In the genomic region with DNA sequence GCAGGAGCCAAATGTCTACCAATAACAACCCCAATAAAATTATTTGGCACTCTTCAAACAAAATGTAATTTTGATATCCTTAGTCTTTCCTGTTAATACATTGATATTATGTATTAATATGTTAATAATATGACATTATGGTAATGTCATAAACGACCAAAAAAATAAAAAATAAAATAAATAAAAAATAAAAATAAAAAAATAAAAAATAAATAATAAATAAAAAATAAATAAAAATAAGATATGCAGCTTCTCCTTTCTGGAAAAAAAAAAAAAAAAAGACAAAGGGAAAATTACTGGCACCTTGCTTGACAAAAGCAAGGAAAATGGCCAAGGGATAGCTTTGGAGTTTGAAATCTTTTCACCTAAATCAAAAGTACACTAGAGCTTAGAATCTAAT, we compare ENCODE assay signal across 29 cellular contexts.
"Had no signal": no experiment of that assay in that cellular context is flagged by ENCODE, and none has a peak within 500 bp of the region (broad histone marks: within the 10 kb centered on the region; RNA-seq: fewer than 3 reads in every experiment).

No MANE protein-coding gene starts in this region.

- H3K9ac ChIP-seq: SK-N-SH had no signal

- DNase-seq: activated B cell treated with CpG ODN at 0.5 μM for 24 hours; activated CD4-positive, alpha-beta memory T cell treated with anti-CD3 and anti-CD28 coated beads for 36 hours; activated CD4-positive, alpha-beta T cell treated with anti-CD3 and anti-CD28 coated beads for 4 hours; activated CD4-positive, alpha-beta T cell treated with anti-CD3 and anti-CD28 coated beads, Interleukin-2, amount 50 U/mL, for 1 hour; activated CD4-positive, CD25-positive, alpha-beta regulatory T cell treated with anti-CD3 and anti-CD28 coated beads, Interleukin-2, amount 50 U/mL, for 72 hours; activated CD8-positive, alpha-beta memory T cell treated with anti-CD3 and anti-CD28 coated beads, Interleukin-2, amount 50 U/mL, for 4 hours; activated effector memory CD4-positive, alpha-beta T cell treated with Interleukin-2 at 50 U/mL for 16 hours; activated naive CD4-positive, alpha-beta T cell treated with anti-CD3 and anti-CD28 coated beads, Interleukin-2, amount 10 ng/mL, durations not matched to agents 7 days and 5 days; activated naive CD8-positive, alpha-beta T cell treated with anti-CD3 and anti-CD28 coated beads, Interleukin-2, amount 50 U/mL, for 24 hours; activated T-cell treated with anti-CD3 and anti-CD28 coated beads for 4 hours; activated T-cell treated with anti-CD3 and anti-CD28 coated beads, Interleukin-2, amount 50 U/mL, for 48 hours; anterior cingulate cortex; caudate nucleus; Karpas-422; KBM-7; NCI-H1105 treated with DMSO at 0.1 percent for 48 hours; NCI-H1436; NCI-H1694; NCI-H1930; NCI-H2081 treated with DMSO at 0.1 percent for 48 hours; NCI-H226; NCI-H446 treated with DMSO at 0.1 percent for 48 hours; NCI-H524; RPMI8226; SHP77 treated with DMSO at 0.1 percent for 48 hours; SK-N-SH had no signal

- H3K9me3 ChIP-seq: SJSA1, SK-N-SH had no signal

- H3K27ac ChIP-seq: SJSA1 had no signal

- ATAC-seq: activated naive CD8-positive, alpha-beta T cell treated with anti-CD3 and anti-CD28 coated beads, Interleukin-2, amount 50 U/mL, for 24 hours; Panc1 had no signal

- H3K4me2 ChIP-seq: SK-N-SH had no signal

- FAIRE-seq: bronchial epithelial cell had no signal

- H3K27me3 ChIP-seq: SJSA1 had no signal

- H3K4me1 ChIP-seq: SJSA1 had no signal

- H3K36me3 ChIP-seq: SJSA1 had no signal

- H3K4me3 ChIP-seq: SJSA1 had no signal
